In genomic region chr4:177339794-177340374, GRCh38 we compare ENCODE assay signal across 8 cellular contexts. TPM values are rescaled to one million over a fixed set of nuclear protein-coding genes. Genes with fewer than 3 reads are reported as not detected.
DNase-seq lines count a peak whose midpoint lies in the region; ATAC-seq and TF ChIP-seq lines count a peak whose summit lies in the region.

No MANE protein-coding gene starts in this region.

- intact Hi-C loops in body of pancreas (cut with DNase I), result no loop called here
- intact Hi-C loops in uterus (cut with DNase I; ENCODE audit: low total_unique reads), result no loop called here

- H3K9me3 ChIP-seq in body of pancreas, result no peaks in the 10 kb centered on the region
- H3K9me3 ChIP-seq in uterus, result no peaks in the 10 kb centered on the region

- peak; percentile 53 to 61 for DNase-seq in AML-193 (lab: John Stamatoyannopoulos, UW)
- peak; percentile 28 for DNase-seq in NCI-H1417 treated with DMSO at 0.1 percent for 48 hours (lab: John Stamatoyannopoulos, UW)
- DNase-seq in body of pancreas, result no peak
- DNase-seq in kidney glomerular epithelial cell (lab: John Stamatoyannopoulos, UW), result peak; percentile 73
- DNase-seq in uterus, result no peak
- no peak for DNase-seq in NCI-H1048 (lab: John Stamatoyannopoulos, UW)

- H3K4me3 ChIP-seq in body of pancreas (no peak overlapping the region), uterus (no peak overlapping the region)

- 5 to 7% methylated on average over 2 of the region's 2 CpGs for WGBS in body of pancreas, 2 donors

- peak; percentile 98 for ATAC-seq in GM18499 (IDR thresholded peaks at IDR 0.05; ENCODE audit: insufficient read depth, unreplicated experiment)
- peak; percentile 95 for ATAC-seq in HG02798 (IDR thresholded peaks at IDR 0.05; ENCODE audit: poor library complexity, unreplicated experiment)
- peak; percentile 77 for ATAC-seq in body of pancreas

- TF ChIP-seq CTCF in body of pancreas (IDR thresholded peaks at IDR 0.05), result peak; percentile 19 to 78 (median 65)
- TF ChIP-seq CTCF in uterus (IDR thresholded peaks at IDR 0.05), result peak; percentile 42 to 54 (median 48)

- H3K27me3 ChIP-seq in body of pancreas (no peaks in the 10 kb centered on the region), uterus (no peaks in the 10 kb centered on the region)

- H3K36me3 ChIP-seq in body of pancreas (replicated peaks in 1 of 2; ENCODE audit: insufficient read depth in 1 of 2, low read depth in 2 of 2) (no peaks in the 10 kb centered on the region), uterus (no peaks in the 10 kb centered on the region)

- no peak overlapping the region for H3K27ac ChIP-seq in body of pancreas
- no peak overlapping the region for H3K27ac ChIP-seq in uterus

- TF ChIP-seq POLR2A in body of pancreas (IDR thresholded peaks at IDR 0.05), result no peak
- no peak for TF ChIP-seq POLR2A in uterus (IDR thresholded peaks at IDR 0.05)

- H3K4me1 ChIP-seq in body of pancreas (no peaks in the 10 kb centered on the region), uterus (no peaks in the 10 kb centered on the region)

RNA-seq across cellular contexts. Expression of gene NEIL3, which starts 30.2 kb away (rescaled TPM):
- not detected for total RNA-seq in body of pancreas
- 1 to 10 TPM in 1 of 4 donors, not detected in 3; 8.3 TPM for total RNA-seq in uterus

Comparison
In these comparisons a context has a peak if more than half of its experiments do, and no peak if none do; other contexts are left out.
1. DNase-seq: peak in AML-193 (2 of 2), NCI-H1417 treated with DMSO at 0.1 percent for 48 hours (single experiment) and kidney glomerular epithelial cell (single experiment); none in body of pancreas (0 of 4), uterus (0 of 2) and NCI-H1048 (single experiment).
2. Peak in every context shown above with its lines, with median percentiles within 50 percentile points of each other: ATAC-seq.